27 cellular contexts compared by ENCODE assay signal in genomic region chr14:90538716-90539495, GRCh38.
"Had no signal": no experiment of that assay in that cellular context is flagged by ENCODE, and none has a peak within 500 bp of the region (broad histone marks: within the 10 kb centered on the region; RNA-seq: fewer than 3 reads in every experiment).

No MANE protein-coding gene starts in this region.

- H3K4me2 ChIP-seq: smooth muscle cell had no signal

- H3K27me3 ChIP-seq: body of pancreas, colonic mucosa, right atrium auricular region, suprapubic skin, tibial artery had no signal

- H3K9me3 Mint-ChIP-seq: activated naive CD4-positive, alpha-beta T cell treated with anti-CD3 and anti-CD28 coated beads, Interleukin-2, amount 50 U/mL, for 72 hours; activated T-helper 2 cell treated with anti-CD3 and anti-CD28 coated beads, Interferon-gamma antibody, Interleukin-2, Interleukin-4, amounts not matched to agents 10 μg/mL and 5 μg/mL and 100 μg/mL, durations not matched to agents 14 hours and 24 hours and 36 hours; mesothelial cell of epicardium; naive B cell had no signal

- FAIRE-seq: endometrium, frontal cortex, urothelium cell line had no signal

- H3K9me3 ChIP-seq: body of pancreas, colonic mucosa, left ventricle myocardium inferior, right atrium auricular region, suprapubic skin, tibial artery had no signal

- H3K27ac ChIP-seq: body of pancreas, colonic mucosa, left ventricle myocardium inferior, right atrium auricular region, suprapubic skin, tibial artery had no signal

- H3K27ac Mint-ChIP-seq: activated CD8-positive, alpha-beta memory T cell treated with anti-CD3 and anti-CD28 coated beads, Interleukin-2, amount 10 ng/mL, durations not matched to agents 7 days and 5 days; activated CD8-positive, alpha-beta T cell treated with anti-CD3 and anti-CD28 coated beads, Interleukin-2, amount 10 ng/mL, durations not matched to agents 7 days and 5 days; activated naive CD4-positive, alpha-beta T cell treated with anti-CD3 and anti-CD28 coated beads, Interleukin-2, amount 50 U/mL, for 72 hours; activated T-helper 2 cell treated with anti-CD3 and anti-CD28 coated beads, Interferon-gamma antibody, Interleukin-2, Interleukin-4, amounts not matched to agents 10 μg/mL and 5 μg/mL and 100 μg/mL, durations not matched to agents 14 hours and 24 hours and 36 hours; mesothelial cell of epicardium had no signal

- H3K36me3 ChIP-seq: colonic mucosa had no signal

- H3K27me3 Mint-ChIP-seq: activated CD8-positive, alpha-beta memory T cell treated with anti-CD3 and anti-CD28 coated beads, Interleukin-2, amount 10 ng/mL, durations not matched to agents 7 days and 5 days had no signal

- ATAC-seq: activated CD8-positive, alpha-beta memory T cell treated with anti-CD3 and anti-CD28 coated beads, Interleukin-2, amount 10 ng/mL, durations not matched to agents 7 days and 5 days; activated CD8-positive, alpha-beta T cell treated with anti-CD3 and anti-CD28 coated beads, Interleukin-2, amount 10 ng/mL, durations not matched to agents 7 days and 5 days; activated naive CD4-positive, alpha-beta T cell treated with anti-CD3 and anti-CD28 coated beads, Interleukin-2, amount 50 U/mL, for 72 hours; body of pancreas had no signal

- H3K36me3 Mint-ChIP-seq: activated CD8-positive, alpha-beta memory T cell treated with anti-CD3 and anti-CD28 coated beads, Interleukin-2, amount 10 ng/mL, durations not matched to agents 7 days and 5 days; activated naive CD4-positive, alpha-beta T cell treated with anti-CD3 and anti-CD28 coated beads, Interleukin-2, amount 50 U/mL, for 72 hours; naive B cell had no signal

- H3K4me3 Mint-ChIP-seq: activated CD8-positive, alpha-beta memory T cell treated with anti-CD3 and anti-CD28 coated beads, Interleukin-2, amount 10 ng/mL, durations not matched to agents 7 days and 5 days; activated CD8-positive, alpha-beta T cell treated with anti-CD3 and anti-CD28 coated beads, Interleukin-2, amount 10 ng/mL, durations not matched to agents 7 days and 5 days; mesothelial cell of epicardium had no signal

- H3K4me3 ChIP-seq: body of pancreas, colonic mucosa, left ventricle myocardium inferior, right atrium auricular region, smooth muscle cell, suprapubic skin, tibial artery had no signal

- DNase-seq: activated CD4-positive, alpha-beta T cell treated with anti-CD3 and anti-CD28 coated beads for 1 hour; activated CD8-positive, alpha-beta memory T cell treated with anti-CD3 and anti-CD28 coated beads, Interleukin-2, amount 10 ng/mL, durations not matched to agents 7 days and 5 days; activated CD8-positive, alpha-beta T cell treated with anti-CD3 and anti-CD28 coated beads, Interleukin-2, amount 10 ng/mL, durations not matched to agents 7 days and 5 days; activated T-cell treated with anti-CD3 and anti-CD28 coated beads, Interleukin-2, amount 50 U/mL, for 48 hours; body of pancreas; cerebellar nuclear complex; colonic mucosa; effector CD8-positive, alpha-beta T cell; left ventricle myocardium inferior; mammary epithelial cell; naive B cell; nucleus accumbens; stimulated activated CD4-positive, alpha-beta T cell treated with anti-CD3 and anti-CD28 coated beads, Interleukin-1b, Interleukin-23, amount 100 ng/mL, for 48 hours; stimulated activated CD4-positive, alpha-beta T cell treated with anti-CD3 and anti-CD28 coated beads, Interleukin-4, amount 100 ng/mL, for 4 hours; stimulated activated CD8-positive, alpha-beta memory T cell treated with anti-CD3 and anti-CD28 coated beads, Interleukin-4, amount 100 ng/mL, for 48 hours; stimulated activated naive CD4-positive, alpha-beta T cell; T-helper 2 cell; tibial artery had no signal

- H3K4me1 ChIP-seq: body of pancreas, colonic mucosa, suprapubic skin had no signal
